8 cellular contexts compared by ENCODE assay signal in the genomic region with DNA sequence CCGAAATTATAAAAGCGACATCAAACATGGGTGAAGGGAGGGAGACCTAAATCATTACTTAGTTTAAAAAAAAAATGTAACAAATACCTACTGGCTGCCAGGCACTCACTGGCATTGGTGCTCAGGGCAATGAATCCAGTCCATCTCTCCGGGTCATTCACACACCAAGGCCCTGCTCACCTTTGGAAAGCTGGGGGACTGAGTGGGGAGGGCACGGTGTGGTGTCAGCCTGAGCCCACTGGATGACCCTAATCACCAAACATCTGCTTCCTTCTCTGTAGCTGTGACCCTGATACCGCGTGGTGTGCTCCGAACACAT. TPM values are rescaled to one million over a fixed set of nuclear protein-coding genes. Genes with fewer than 3 reads are reported as not detected.
DNase-seq lines count a peak whose midpoint lies in the region; ATAC-seq and TF ChIP-seq lines count a peak whose summit lies in the region.

No MANE protein-coding gene starts in this region.

- H3K9me3 ChIP-seq in adipocyte (ENCODE audit: control insufficient read depth, low read length), result no peaks in the 10 kb centered on the region
- no peaks in the 10 kb centered on the region for H3K9me3 ChIP-seq in testis

- peaks cover 30% of the 10 kb centered on the region for H3K4me1 Mint-ChIP-seq in activated CD8-positive, alpha-beta memory T cell treated with anti-CD3 and anti-CD28 coated beads, Interleukin-2, amount 10 ng/mL, durations not matched to agents 7 days and 5 days

- ATAC-seq in activated CD8-positive, alpha-beta memory T cell treated with anti-CD3 and anti-CD28 coated beads, Interleukin-2, amount 10 ng/mL, durations not matched to agents 7 days and 5 days, result no peak
- peak; percentile 43 for ATAC-seq in left lobe of liver

- WGBS in testis, 2 donors, result 7 to 14% methylated on average over 4 to 7 of the region's 7 CpGs

- TF ChIP-seq POLR2A in testis (IDR thresholded peaks at IDR 0.05), result no peak

- no peaks in the 10 kb centered on the region for H3K27me3 Mint-ChIP-seq in activated CD8-positive, alpha-beta memory T cell treated with anti-CD3 and anti-CD28 coated beads, Interleukin-2, amount 10 ng/mL, durations not matched to agents 7 days and 5 days

- H3K36me3 Mint-ChIP-seq in activated CD8-positive, alpha-beta memory T cell treated with anti-CD3 and anti-CD28 coated beads, Interleukin-2, amount 10 ng/mL, durations not matched to agents 7 days and 5 days, result peaks cover 15% of the 10 kb centered on the region

- H3K4me3 ChIP-seq in adipocyte (ENCODE audit: low read length) (peak overlapping the region; percentile 90), testis (peak overlapping the region; percentile 79 to 93)

- CTCF ChIA-PET in activated CD8-positive, alpha-beta memory T cell treated with anti-CD3 and anti-CD28 coated beads, Interleukin-2, amount 10 ng/mL, durations not matched to agents 7 days and 5 days (lab: Charles Lee), result interaction anchor here (0.7 to 1.5 kb wide), 6 partner anchors 10 to 30 kb away, joined by 3 to 8 read pairs (median 3); partner anchors contain the start of gene NBAS

- H3K27me3 ChIP-seq in adipocyte (replicated peaks; ENCODE audit: control insufficient read depth, insufficient read depth, low read length) (no peaks in the 10 kb centered on the region), testis (no peaks in the 10 kb centered on the region)

- no peaks in the 10 kb centered on the region for H3K9me3 Mint-ChIP-seq in activated CD8-positive, alpha-beta memory T cell treated with anti-CD3 and anti-CD28 coated beads, Interleukin-2, amount 10 ng/mL, durations not matched to agents 7 days and 5 days (ENCODE audit: low read depth)

- peaks cover 17% of the 10 kb centered on the region for H3K36me3 ChIP-seq in adipocyte (ENCODE audit: control insufficient read depth, insufficient read depth, low read length, severe bottlenecking)
- H3K36me3 ChIP-seq in testis (ENCODE audit: low read depth, missing control alignments), result no peaks in the 10 kb centered on the region

- peak overlapping the region; percentile 88 for H3K27ac Mint-ChIP-seq in activated CD8-positive, alpha-beta memory T cell treated with anti-CD3 and anti-CD28 coated beads, Interleukin-2, amount 10 ng/mL, durations not matched to agents 7 days and 5 days

- DNase-seq in activated CD8-positive, alpha-beta memory T cell treated with anti-CD3 and anti-CD28 coated beads, Interleukin-2, amount 10 ng/mL, durations not matched to agents 7 days and 5 days, result no peak
- DNase-seq in activated CD8-positive, alpha-beta memory T cell treated with anti-CD3 and anti-CD28 coated beads for 24 hours, result no peak
- no peak for DNase-seq in adipocyte (ENCODE audit: low read depth)
- DNase-seq in left lobe of liver (ENCODE audit: low spot score), result no peak
- DNase-seq in testis, result no peak
- no peak for DNase-seq in stimulated activated CD4-positive, alpha-beta T cell treated with anti-CD3 and anti-CD28 coated beads, Interleukin-2, amount 100 ng/mL, for 48 hours
- DNase-seq in NCI-H187 treated with DMSO at 0.1 percent for 48 hours (lab: John Stamatoyannopoulos, UW), result no peak
- no peak for DNase-seq in stimulated activated CD4-positive, alpha-beta T cell treated with anti-CD3 and anti-CD28 coated beads, Interleukin-2, amount 100 ng/mL, for 24 hours

- no peak for TF ChIP-seq CTCF in testis (IDR thresholded peaks at IDR 0.05)

- peak overlapping the region; percentile 89 to 93 for H3K27ac ChIP-seq in testis

- H3K4me1 ChIP-seq in adipocyte (ENCODE audit: control insufficient read depth, insufficient read depth, low read length) (peaks cover 27% of the 10 kb centered on the region), testis (peaks cover 17% of the 10 kb centered on the region)

- H3K9ac ChIP-seq in adipocyte (ENCODE audit: low read length), result peak overlapping the region; percentile 97

- H3K4me3 Mint-ChIP-seq in activated CD8-positive, alpha-beta memory T cell treated with anti-CD3 and anti-CD28 coated beads, Interleukin-2, amount 10 ng/mL, durations not matched to agents 7 days and 5 days, result peak overlapping the region; percentile 90

- intact Hi-C loops in testis (cut with DNase I; ENCODE audit: low total_unique reads), result no loop called here

RNA-seq across cellular contexts. Expression of gene DDX1, which starts 0.3 kb away (rescaled TPM):
- total RNA-seq in activated CD8-positive, alpha-beta memory T cell treated with anti-CD3 and anti-CD28 coated beads, Interleukin-2, amount 10 ng/mL, durations not matched to agents 7 days and 5 days, result 10 to 100 TPM; 58.5 to 81.3 TPM
- total RNA-seq in left lobe of liver (33.0 TPM), testis (10 to 100 TPM; 65.0 to 66.9 TPM)
- 60.4 TPM for polyA plus RNA-seq in testis (ENCODE audit: insufficient read depth, low read depth, low replicate concordance)

RNA-seq across cellular contexts. Expression of gene NBAS, which starts 30.2 kb away (rescaled TPM):
- total RNA-seq in activated CD8-positive, alpha-beta memory T cell treated with anti-CD3 and anti-CD28 coated beads, Interleukin-2, amount 10 ng/mL, durations not matched to agents 7 days and 5 days, result 10 to 100 TPM; 32.9 to 34.0 TPM
- 19.5 TPM for total RNA-seq in left lobe of liver
- 10 to 100 TPM; 75.8 to 79.7 TPM for total RNA-seq in testis
- polyA plus RNA-seq in testis (ENCODE audit: insufficient read depth, low read depth, low replicate concordance), result 84.2 TPM
